Comparison of ENCODE assay signal across 24 cellular contexts in genomic region chr15:41350057-41350717, GRCh38. TPM values are rescaled to one million over a fixed set of nuclear protein-coding genes. Genes with fewer than 3 reads are reported as not detected.
A peak's percentile ranks its signal among the peaks of the same experiment; 100 is the strongest.
DNase-seq lines count a peak whose midpoint lies in the region; ATAC-seq, FAIRE-seq and TF ChIP-seq lines count a peak whose summit lies in the region.
"Had no signal": no experiment of that assay in that cellular context is flagged by ENCODE, and none has a peak within 500 bp of the region (broad histone marks: within the 10 kb centered on the region; RNA-seq: fewer than 3 reads in every experiment).

No MANE protein-coding gene starts in this region.

- ATAC-seq in HepG2, result no peak
- no peak for ATAC-seq in right lobe of liver
- ATAC-seq in K562, result no peak
- ATAC-seq in GM19452 (IDR thresholded peaks at IDR 0.05; ENCODE audit: unreplicated experiment), result no peak
- no peak for ATAC-seq in HG02642 (IDR thresholded peaks at IDR 0.05; ENCODE audit: poor library complexity, unreplicated experiment)
- ATAC-seq: A549, PC-3 had no signal

- H3K36me3 ChIP-seq in HepG2 (replicated peaks in 1 of 2; ENCODE audit: control insufficient read depth in 1 of 2, insufficient read depth in 2 of 2, low read length in 2 of 2), result peaks cover 24 to 69% of the 10 kb centered on the region in 2 experiments
- no peaks in the 10 kb centered on the region for H3K36me3 ChIP-seq in right lobe of liver
- H3K36me3 ChIP-seq in K562 (ENCODE audit: control insufficient read depth, insufficient read depth, low read length), result peaks cover 83% of the 10 kb centered on the region
- no peaks in the 10 kb centered on the region for H3K36me3 ChIP-seq in ovary

- in situ Hi-C loops in HepG2 (cut with HindIII; ENCODE audit: extremely low pct_ligation_motif_present, low pct_unique_long_range_greater_than_20kb) (no loop called here), K562 (cut with MboI) (no loop called here)

- intact Hi-C loops in HepG2 (cut with micrococcal nuclease; ENCODE audit: unreplicated experiment), result no loop called here
- intact Hi-C loops in right lobe of liver (cut with DNase I), result no loop called here
- intact Hi-C loops in K562 (cut with micrococcal nuclease), result no loop called here
- intact Hi-C loops in ovary (cut with DNase I), result no loop called here

- H3K79me2 ChIP-seq in HepG2 (ENCODE audit: insufficient read depth, low read length) (no peaks in the 10 kb centered on the region), K562 (ENCODE audit: control insufficient read depth, insufficient read depth, low read length) (0 out of 3 replicates have a peak, but pooled peaks cover 2% of the 10 kb centered on the region)

- H3K4me2 ChIP-seq in HepG2 (ENCODE audit: low read depth, low read length) (no peak overlapping the region), K562 (ENCODE audit: insufficient read depth, low read length) (no peak overlapping the region)
- H3K4me2 ChIP-seq: A549 had no signal

- H2AFZ ChIP-seq in HepG2 (ENCODE audit: low read length) (no peak overlapping the region), K562 (ENCODE audit: low read depth, low read length) (no peak overlapping the region)

- WGBS in HepG2 (ENCODE audit: low lambda C conversion rate), result 94% methylated on average over 10 of the region's 10 CpGs
- 90% methylated on average over 10 of the region's 10 CpGs for WGBS in right lobe of liver (ENCODE audit: insufficient coverage, low coverage, low lambda C conversion rate, missing lambda C conversion rate)
- 81% methylated on average over 10 of the region's 10 CpGs for WGBS in K562 (ENCODE audit: insufficient coverage, low coverage, missing lambda C conversion rate)
- WGBS in ovary, 3 donors, result 7 to 28% (median 19%) methylated on average over 10 of the region's 10 CpGs

- H3K4me1 ChIP-seq in HepG2 (ENCODE audit: insufficient read depth, low read length) (no peaks in the 10 kb centered on the region), right lobe of liver (no peaks in the 10 kb centered on the region), K562 (replicated peaks in 1 of 2; ENCODE audit: control insufficient read depth in 2 of 2, insufficient read depth in 2 of 2, low read length in 2 of 2) (no peaks in the 10 kb centered on the region), ovary (ENCODE audit: insufficient read depth) (peaks cover 3% of the 10 kb centered on the region)
- H3K4me1 ChIP-seq: A549, SJCRH30 had no signal

- TF ChIP-seq CTCF in HepG2 (CRISPR knock-in tag; IDR thresholded peaks at IDR 0.05), result no peak
- no peak for TF ChIP-seq CTCF in right lobe of liver (IDR thresholded peaks at IDR 0.05)
- TF ChIP-seq CTCF in K562 (IDR thresholded peaks at IDR 0.05 in 2 of 3, conservative IDR thresholded peaks at IDR 0.05 in 1 of 3; ENCODE audit: insufficient read depth in 2 of 3, low read depth in 1 of 3, low read length in 3 of 3), result no peak
- TF ChIP-seq CTCF in ovary (IDR thresholded peaks at IDR 0.05), result no peak

- H3K27ac ChIP-seq in HepG2 (ENCODE audit: extremely low read length, insufficient read depth, low read length) (no peak overlapping the region), right lobe of liver (no peak overlapping the region), K562 (ENCODE audit: extremely low read depth, low read depth, low read length) (no peak overlapping the region), ovary (peak overlapping the region; percentile 37 to 83)
- H3K27ac ChIP-seq: A549, SJCRH30 had no signal

- no peaks in the 10 kb centered on the region for H3K9me3 ChIP-seq in HepG2 (ENCODE audit: low read length)
- no peaks in the 10 kb centered on the region for H3K9me3 ChIP-seq in right lobe of liver
- no peaks in the 10 kb centered on the region for H3K9me3 ChIP-seq in K562 (replicated peaks; ENCODE audit: control insufficient read depth, insufficient read depth, low read depth, low read length)
- H3K9me3 ChIP-seq in ovary, result no peaks in the 10 kb centered on the region
- H3K9me3 ChIP-seq: A549, SJCRH30 had no signal

- POLR2A ChIA-PET in HepG2 (lab: Yijun Ruan, JAX) (interaction anchor here (1.2 kb wide), 1 partner anchor 53 kb away, joined by 6 read pairs; no protein-coding TSS in a partner anchor), K562 (lab: Yijun Ruan, JAX) (interaction anchor here (1.0 to 1.7 kb wide), 2 partner anchors 17 to 24 kb away, joined by 5 to 12 read pairs; partner anchors contain the start of genes NUSAP1 and OIP5)

- H3K9me1 ChIP-seq in K562 (ENCODE audit: control insufficient read depth, insufficient read depth, low read length), result no peaks in the 10 kb centered on the region

- H3K4me3 ChIP-seq in HepG2 (replicated peaks in 1 of 3; ENCODE audit: insufficient read depth in 1 of 3, low read depth in 2 of 3, low read length in 3 of 3), result no peak overlapping the region
- no peak overlapping the region for H3K4me3 ChIP-seq in right lobe of liver
- no peak overlapping the region for H3K4me3 ChIP-seq in K562
- no peak overlapping the region for H3K4me3 ChIP-seq in ovary
- H3K4me3 ChIP-seq: A549, SJCRH30 had no signal

- BruUV-seq in HepG2 (replicated peaks; lab: Mats Ljungman, UMichigan), result no TSS peak
- no TSS peak for BruUV-seq in K562 (replicated peaks; lab: Mats Ljungman, UMichigan)

- TF ChIP-seq EP300 in HepG2 (IDR thresholded peaks at IDR 0.05; ENCODE audit: low read depth in 2 of 2, low read length in 2 of 2) (no peak), HepG2 (CRISPR knock-in tag; IDR thresholded peaks at IDR 0.05; ENCODE audit: borderline replicate concordance) (no peak), K562 (IDR thresholded peaks at IDR 0.05; ENCODE audit: low read length) (no peak), ovary (IDR thresholded peaks at IDR 0.05) (no peak)

- CTCF ChIA-PET in HepG2 (lab: Yijun Ruan, JAX; ENCODE audit: low intra/inter-chr PET ratio, low total read pairs), result no interaction called here
- CTCF ChIA-PET in K562 (lab: Yijun Ruan, JAX; ENCODE audit: low intra/inter-chr PET ratio), result no interaction called here

- no peak for TF ChIP-seq RAD21 in HepG2 (CRISPR knock-in tag; IDR thresholded peaks at IDR 0.05)
- no peak for TF ChIP-seq RAD21 in K562 (CRISPR knock-in tag; conservative IDR thresholded peaks at IDR 0.05 in 1 of 2, IDR thresholded peaks at IDR 0.05 in 1 of 2)

- H3K9ac ChIP-seq in HepG2 (ENCODE audit: insufficient read depth, low read depth, low read length), result no peak overlapping the region
- H3K9ac ChIP-seq in K562 (ENCODE audit: insufficient read depth in 1 of 2, low read depth in 2 of 2, low read length in 2 of 2), result no peak overlapping the region

- no peaks in the 10 kb centered on the region for H4K20me1 ChIP-seq in HepG2 (ENCODE audit: insufficient read depth, low read length)
- no peaks in the 10 kb centered on the region for H4K20me1 ChIP-seq in K562 (replicated peaks; ENCODE audit: control insufficient read depth, insufficient read depth, low read length)

- FAIRE-seq in HepG2 (lab: Jason Lieb, UNC) (no peak), K562 (lab: Jason Lieb, UNC) (no peak)
- FAIRE-seq: A549, GM12891, GM19239, H54 had no signal

- no peak for TF ChIP-seq POLR2A in HepG2 (IDR thresholded peaks at IDR 0.05; ENCODE audit: insufficient read depth in 1 of 2, low read depth in 2 of 2, low read length in 2 of 2)
- no peak for TF ChIP-seq POLR2A in right lobe of liver (IDR thresholded peaks at IDR 0.05)
- TF ChIP-seq POLR2A in K562 (conservative IDR thresholded peaks at IDR 0.05), result no peak
- TF ChIP-seq POLR2A in ovary (IDR thresholded peaks at IDR 0.05), result no peak

- H3K27me3 ChIP-seq in HepG2 (ENCODE audit: control insufficient read depth in 1 of 2, insufficient read depth in 2 of 2, low read length in 2 of 2) (no peaks in the 10 kb centered on the region), right lobe of liver (no peaks in the 10 kb centered on the region), K562 (ENCODE audit: control insufficient read depth in 2 of 2, insufficient read depth in 2 of 2, low read length in 2 of 2) (no peaks in the 10 kb centered on the region), ovary (no peaks in the 10 kb centered on the region)
- H3K27me3 ChIP-seq: SJCRH30 had no signal

- no peak for DNase-seq in HepG2 (ENCODE audit: low spot score)
- no peak for DNase-seq in right lobe of liver
- no peak for DNase-seq in K562 (ENCODE audit: extremely low read depth in 1 of 4, low spot score in 3 of 4)
- peak in 4 of 5 donors; percentile 31 to 63 (median 38) for DNase-seq in ovary
- DNase-seq in foreskin melanocyte, result no peak
- DNase-seq: C1 segment of cervical spinal cord; CD4-positive, alpha-beta memory T cell; DMS79 treated with DMSO at 0.1 percent for 48 hours; GF-D8; KBM-7; MM.1S; NCI-H2029; NCI-H446; NCI-H524 treated with DMSO at 0.1 percent for 48 hours; NCI-H82; NK-92 treated with Interleukin-12 subunit alpha and Interleukin-12 subunit beta, amount 100 ng/mL, for 24 hours; PC-3; SJCRH30 had no signal

RNA-seq across cellular contexts. Expression of gene NUSAP1, which starts 17.5 kb away (rescaled TPM):
- total RNA-seq in HepG2 (2016; rRNA removed; fragmentation: Illumina TruSeq; extraction: Trizol) (106 and 162 TPM in 2 replicates), right lobe of liver (1 to 10 TPM; 2.2 to 9.3 (median 5.0) TPM), K562 (2014; rRNA removed) (118 and 119 TPM in 2 replicates), K562 (2014; rRNA removed; fragmentation: Illumina TruSeq; extraction: Trizol) (254 and 285 TPM in 2 replicates), K562 (2015; rRNA removed; fragmentation: Illumina TruSeq; extraction: Trizol) (254 TPM in 2 replicates), K562 (2021) (143 and 152 TPM in 2 replicates), ovary (10 to 100 TPM in 1 of 7 donors, 1 to 10 TPM in 6; 2.2 to 13.6 (median 5.8) TPM)
- 19.7 and 25.0 TPM in 2 replicates for total RNA-seq in HepG2 (2016; cell fraction: cytosol; rRNA removed; fragmentation: Illumina TruSeq; extraction: Trizol; ENCODE audit: low read depth)
- 118 and 174 TPM in 2 replicates for total RNA-seq in HepG2 (2016; cell fraction: insoluble cytoplasmic fraction; rRNA removed; fragmentation: Illumina TruSeq; extraction: Trizol)
- 24.3 and 25.6 TPM in 2 replicates for total RNA-seq in HepG2 (2016; cell fraction: membrane; rRNA removed; fragmentation: Illumina TruSeq; extraction: Trizol)
- 99.9 and 110 TPM in 2 replicates for total RNA-seq in HepG2 (2016; cell fraction: nucleus; rRNA removed; fragmentation: Illumina TruSeq; extraction: Trizol)
- polyA plus RNA-seq in HepG2 (2011; rRNA removed) (38.6 and 59.5 TPM in 2 replicates), K562 (2011; rRNA removed) (224 and 266 TPM in 2 replicates), K562 (2014; fragmentation: Illumina TruSeq; extraction: Trizol) (203 and 242 TPM in 2 replicates), K562 (2014; fragmentation: Nextera tagmentation; extraction: Ambion mirVana) (100 to 1,000 TPM; 194 to 227 TPM), K562 (2014; rRNA removed) (157 and 170 TPM in 2 replicates), ovary (10 to 100 TPM in 1 of 2 donors, 1 to 10 TPM in 1; 5.7 to 14.8 TPM)
- polyA plus RNA-seq in HepG2 (2011; cell fraction: cytosol; rRNA removed), result 24.1 and 33.2 TPM in 2 replicates
- 44.2 and 78.6 TPM in 2 replicates for polyA plus RNA-seq in HepG2 (2011; cell fraction: nucleus; rRNA removed)
- polyA plus RNA-seq in HepG2 (2012), result 24.1 and 45.2 TPM in 2 replicates
- polyA plus RNA-seq in HepG2 (2016; cell fraction: cytosol; fragmentation: Illumina TruSeq; extraction: Trizol; ENCODE audit: low read depth), result 4.8 and 5.5 TPM in 2 replicates
- 145 and 155 TPM in 2 replicates for polyA plus RNA-seq in HepG2 (2016; cell fraction: insoluble cytoplasmic fraction; fragmentation: Illumina TruSeq; extraction: Trizol; ENCODE audit: low read depth)
- polyA plus RNA-seq in HepG2 (2016; cell fraction: membrane; fragmentation: Illumina TruSeq; extraction: Trizol; ENCODE audit: low read depth), result 11.6 and 13.5 TPM in 2 replicates
- polyA plus RNA-seq in HepG2 (2016; cell fraction: nucleus; fragmentation: Illumina TruSeq; extraction: Trizol; ENCODE audit: insufficient read depth, low read depth), result 118 and 119 TPM in 2 replicates
- polyA minus RNA-seq in HepG2 (2011; rRNA and poly(A)+ RNA removed; ENCODE audit: low replicate concordance), result 33.6 and 331 TPM in 2 replicates
- polyA minus RNA-seq in HepG2 (2011; cell fraction: cytosol; rRNA and poly(A)+ RNA removed), result 11.1 and 19.5 TPM in 2 replicates
- polyA minus RNA-seq in HepG2 (2011; cell fraction: nucleus; rRNA and poly(A)+ RNA removed), result 72.7 and 75.4 TPM in 2 replicates
- 234 and 251 TPM in 2 replicates for total RNA-seq in K562 (2011; cell fraction: chromatin; rRNA removed; ENCODE audit: low replicate concordance)
- 126 and 136 TPM in 2 replicates for total RNA-seq in K562 (2011; cell fraction: nucleolus; rRNA removed)
- 128 and 146 TPM in 2 replicates for total RNA-seq in K562 (2011; cell fraction: nucleoplasm; rRNA removed)
- 159 and 162 TPM in 2 replicates for polyA plus RNA-seq in K562 (2011; cell fraction: cytosol; rRNA removed)
- polyA plus RNA-seq in K562 (2011; cell fraction: nucleus; rRNA removed), result 224 and 229 TPM in 2 replicates
- 135 and 139 TPM in 2 replicates for polyA plus RNA-seq in K562 (2012)
- polyA minus RNA-seq in K562 (2011; rRNA and poly(A)+ RNA removed), result 197 and 206 TPM in 2 replicates
- 48.8 and 91.3 TPM in 2 replicates for polyA minus RNA-seq in K562 (2011; cell fraction: cytosol; rRNA and poly(A)+ RNA removed)
- 117 and 184 TPM in 2 replicates for polyA minus RNA-seq in K562 (2011; cell fraction: nucleus; rRNA and poly(A)+ RNA removed)

RNA-seq across cellular contexts. Expression of gene OIP5, which starts 17.8 kb away (rescaled TPM):
- 38.0 and 39.1 TPM in 2 replicates for total RNA-seq in HepG2 (2016; rRNA removed; fragmentation: Illumina TruSeq; extraction: Trizol)
- total RNA-seq in HepG2 (2016; cell fraction: cytosol; rRNA removed; fragmentation: Illumina TruSeq; extraction: Trizol; ENCODE audit: low read depth), result 8.0 and 10.0 TPM in 2 replicates
- 38.9 and 40.8 TPM in 2 replicates for total RNA-seq in HepG2 (2016; cell fraction: insoluble cytoplasmic fraction; rRNA removed; fragmentation: Illumina TruSeq; extraction: Trizol)
- total RNA-seq in HepG2 (2016; cell fraction: membrane; rRNA removed; fragmentation: Illumina TruSeq; extraction: Trizol), result 16.7 and 17.4 TPM in 2 replicates
- total RNA-seq in HepG2 (2016; cell fraction: nucleus; rRNA removed; fragmentation: Illumina TruSeq; extraction: Trizol), result 15.8 and 16.7 TPM in 2 replicates
- 5.5 and 10.7 TPM in 2 replicates for polyA plus RNA-seq in HepG2 (2011; rRNA removed)
- polyA plus RNA-seq in HepG2 (2011; cell fraction: cytosol; rRNA removed), result 6.3 and 12.4 TPM in 2 replicates
- polyA plus RNA-seq in HepG2 (2011; cell fraction: nucleus; rRNA removed), result 2.1 and 4.8 TPM in 2 replicates
- polyA plus RNA-seq in HepG2 (2012), result 3.6 and 9.4 TPM in 2 replicates
- polyA plus RNA-seq in HepG2 (2016; cell fraction: cytosol; fragmentation: Illumina TruSeq; extraction: Trizol; ENCODE audit: low read depth), result 7.6 and 9.8 TPM in 2 replicates
- 32.4 and 36.3 TPM in 2 replicates for polyA plus RNA-seq in HepG2 (2016; cell fraction: insoluble cytoplasmic fraction; fragmentation: Illumina TruSeq; extraction: Trizol; ENCODE audit: low read depth)
- polyA plus RNA-seq in HepG2 (2016; cell fraction: membrane; fragmentation: Illumina TruSeq; extraction: Trizol; ENCODE audit: low read depth), result 12.1 and 12.9 TPM in 2 replicates
- 19.0 and 19.7 TPM in 2 replicates for polyA plus RNA-seq in HepG2 (2016; cell fraction: nucleus; fragmentation: Illumina TruSeq; extraction: Trizol; ENCODE audit: insufficient read depth, low read depth)
- 6.3 and 25.7 TPM in 2 replicates for polyA minus RNA-seq in HepG2 (2011; rRNA and poly(A)+ RNA removed; ENCODE audit: low replicate concordance)
- 3.9 and 7.8 TPM in 2 replicates for polyA minus RNA-seq in HepG2 (2011; cell fraction: cytosol; rRNA and poly(A)+ RNA removed)
- polyA minus RNA-seq in HepG2 (2011; cell fraction: nucleus; rRNA and poly(A)+ RNA removed), result 3.6 and 4.9 TPM in 2 replicates
- 1 to 10 TPM in 1 of 6 experiments, under 1 TPM in 4, not detected in 1; 0.23 to 1.1 (median 0.82) TPM for total RNA-seq in right lobe of liver
- total RNA-seq in K562 (2011; cell fraction: chromatin; rRNA removed; ENCODE audit: low replicate concordance), result 6.9 and 9.3 TPM in 2 replicates
- total RNA-seq in K562 (2011; cell fraction: nucleolus; rRNA removed), result 11.2 and 12.8 TPM in 2 replicates
- 13.7 and 14.2 TPM in 2 replicates for total RNA-seq in K562 (2011; cell fraction: nucleoplasm; rRNA removed)
- total RNA-seq in K562 (2014; rRNA removed), result 31.7 and 48.1 TPM in 2 replicates
- 35.3 and 42.0 TPM in 2 replicates for total RNA-seq in K562 (2014; rRNA removed; fragmentation: Illumina TruSeq; extraction: Trizol)
- total RNA-seq in K562 (2015; rRNA removed; fragmentation: Illumina TruSeq; extraction: Trizol), result 34.9 and 35.6 TPM in 2 replicates
- total RNA-seq in K562 (2021), result 35.7 and 36.1 TPM in 2 replicates
- polyA plus RNA-seq in K562 (2011; rRNA removed), result 38.0 and 54.8 TPM in 2 replicates
- 33.6 and 52.6 TPM in 2 replicates for polyA plus RNA-seq in K562 (2011; cell fraction: cytosol; rRNA removed)
- 12.2 and 20.1 TPM in 2 replicates for polyA plus RNA-seq in K562 (2011; cell fraction: nucleus; rRNA removed)
- polyA plus RNA-seq in K562 (2012), result 32.0 and 32.4 TPM in 2 replicates
- polyA plus RNA-seq in K562 (2014; fragmentation: Illumina TruSeq; extraction: Trizol), result 21.6 and 27.3 TPM in 2 replicates
- polyA plus RNA-seq in K562 (2014; fragmentation: Nextera tagmentation; extraction: Ambion mirVana), result 10 to 100 TPM in 1 of 2 experiments, 1 to 10 TPM in 1; 8.3 to 14.5 TPM
- 40.2 and 47.9 TPM in 2 replicates for polyA plus RNA-seq in K562 (2014; rRNA removed)
- polyA minus RNA-seq in K562 (2011; rRNA and poly(A)+ RNA removed), result 16.4 and 18.1 TPM in 2 replicates
- polyA minus RNA-seq in K562 (2011; cell fraction: cytosol; rRNA and poly(A)+ RNA removed), result 15.2 and 17.6 TPM in 2 replicates
- polyA minus RNA-seq in K562 (2011; cell fraction: nucleus; rRNA and poly(A)+ RNA removed), result 8.1 and 10.9 TPM in 2 replicates
- 1 to 10 TPM in 3 of 7 donors, under 1 TPM in 4; 0.52 to 1.9 (median 0.94) TPM for total RNA-seq in ovary
- polyA plus RNA-seq in ovary, result 1 to 10 TPM in 1 of 2 donors, under 1 TPM in 1; 0.75 to 1.5 TPM

RNA-seq across cellular contexts. Expression of gene NDUFAF1, which starts 52.1 kb away (rescaled TPM):
- 16.9 and 23.1 TPM in 2 replicates for total RNA-seq in HepG2 (2016; rRNA removed; fragmentation: Illumina TruSeq; extraction: Trizol)
- total RNA-seq in HepG2 (2016; cell fraction: cytosol; rRNA removed; fragmentation: Illumina TruSeq; extraction: Trizol; ENCODE audit: low read depth), result 2.5 and 2.7 TPM in 2 replicates
- 16.2 and 21.9 TPM in 2 replicates for total RNA-seq in HepG2 (2016; cell fraction: insoluble cytoplasmic fraction; rRNA removed; fragmentation: Illumina TruSeq; extraction: Trizol)
- total RNA-seq in HepG2 (2016; cell fraction: membrane; rRNA removed; fragmentation: Illumina TruSeq; extraction: Trizol), result 4.9 and 6.7 TPM in 2 replicates
- total RNA-seq in HepG2 (2016; cell fraction: nucleus; rRNA removed; fragmentation: Illumina TruSeq; extraction: Trizol), result 7.0 and 7.1 TPM in 2 replicates
- polyA plus RNA-seq in HepG2 (2011; rRNA removed), result 5.4 and 7.4 TPM in 2 replicates
- 4.2 and 4.9 TPM in 2 replicates for polyA plus RNA-seq in HepG2 (2011; cell fraction: cytosol; rRNA removed)
- polyA plus RNA-seq in HepG2 (2011; cell fraction: nucleus; rRNA removed), result 1.6 and 2.9 TPM in 2 replicates
- 5.6 and 8.5 TPM in 2 replicates for polyA plus RNA-seq in HepG2 (2012)
- polyA plus RNA-seq in HepG2 (2016; cell fraction: cytosol; fragmentation: Illumina TruSeq; extraction: Trizol; ENCODE audit: low read depth), result 3.0 and 3.1 TPM in 2 replicates
- polyA plus RNA-seq in HepG2 (2016; cell fraction: insoluble cytoplasmic fraction; fragmentation: Illumina TruSeq; extraction: Trizol; ENCODE audit: low read depth), result 19.3 and 21.4 TPM in 2 replicates
- 3.6 and 3.8 TPM in 2 replicates for polyA plus RNA-seq in HepG2 (2016; cell fraction: membrane; fragmentation: Illumina TruSeq; extraction: Trizol; ENCODE audit: low read depth)
- 11.6 and 12.2 TPM in 2 replicates for polyA plus RNA-seq in HepG2 (2016; cell fraction: nucleus; fragmentation: Illumina TruSeq; extraction: Trizol; ENCODE audit: insufficient read depth, low read depth)
- 2.1 and 6.0 TPM in 2 replicates for polyA minus RNA-seq in HepG2 (2011; rRNA and poly(A)+ RNA removed; ENCODE audit: low replicate concordance)
- 2.3 and 3.2 TPM in 2 replicates for polyA minus RNA-seq in HepG2 (2011; cell fraction: cytosol; rRNA and poly(A)+ RNA removed)
- polyA minus RNA-seq in HepG2 (2011; cell fraction: nucleus; rRNA and poly(A)+ RNA removed), result 4.1 and 4.5 TPM in 2 replicates
- 10 to 100 TPM; 19.3 to 26.0 (median 22.1) TPM for total RNA-seq in right lobe of liver
- total RNA-seq in K562 (2011; cell fraction: chromatin; rRNA removed; ENCODE audit: low replicate concordance), result 23.9 and 33.1 TPM in 2 replicates
- 16.5 and 17.4 TPM in 2 replicates for total RNA-seq in K562 (2011; cell fraction: nucleolus; rRNA removed)
- total RNA-seq in K562 (2011; cell fraction: nucleoplasm; rRNA removed), result 17.2 and 25.4 TPM in 2 replicates
- 38.1 and 44.9 TPM in 2 replicates for total RNA-seq in K562 (2014; rRNA removed)
- total RNA-seq in K562 (2014; rRNA removed; fragmentation: Illumina TruSeq; extraction: Trizol), result 43.5 and 53.1 TPM in 2 replicates
- 33.7 and 36.2 TPM in 2 replicates for total RNA-seq in K562 (2015; rRNA removed; fragmentation: Illumina TruSeq; extraction: Trizol)
- total RNA-seq in K562 (2021), result 28.7 and 29.5 TPM in 2 replicates
- polyA plus RNA-seq in K562 (2011; rRNA removed), result 28.9 and 45.0 TPM in 2 replicates
- 10.9 and 23.7 TPM in 2 replicates for polyA plus RNA-seq in K562 (2011; cell fraction: cytosol; rRNA removed)
- polyA plus RNA-seq in K562 (2011; cell fraction: nucleus; rRNA removed), result 4.9 and 9.6 TPM in 2 replicates
- 16.8 and 35.5 TPM in 2 replicates for polyA plus RNA-seq in K562 (2012)
- polyA plus RNA-seq in K562 (2014; fragmentation: Illumina TruSeq; extraction: Trizol), result 33.2 and 40.6 TPM in 2 replicates
- 10 to 100 TPM; 87.0 to 93.4 TPM for polyA plus RNA-seq in K562 (2014; fragmentation: Nextera tagmentation; extraction: Ambion mirVana)
- polyA plus RNA-seq in K562 (2014; rRNA removed), result 46.8 TPM in 2 replicates
- 22.6 and 24.8 TPM in 2 replicates for polyA minus RNA-seq in K562 (2011; rRNA and poly(A)+ RNA removed)
- polyA minus RNA-seq in K562 (2011; cell fraction: cytosol; rRNA and poly(A)+ RNA removed), result 7.1 and 8.2 TPM in 2 replicates
- 3.8 and 10.8 TPM in 2 replicates for polyA minus RNA-seq in K562 (2011; cell fraction: nucleus; rRNA and poly(A)+ RNA removed)
- total RNA-seq in ovary, result 10 to 100 TPM; 11.2 to 16.3 (median 14.0) TPM
- 10 to 100 TPM; 16.2 to 38.1 TPM for polyA plus RNA-seq in ovary

Comparison
In these comparisons a context has a peak if more than half of its experiments do, and no peak if none do; other contexts are left out.
1. DNase-seq: peak in ovary (4 of 5); none in HepG2 (single experiment), right lobe of liver (0 of 3), K562 (0 of 4) and foreskin melanocyte (single experiment).
2. H3K27ac ChIP-seq: peak in ovary (2 of 2); none in HepG2 (single experiment), right lobe of liver (0 of 3) and K562 (single experiment).